Comparison of ENCODE assay signal across 9 cellular contexts in the genomic region with DNA sequence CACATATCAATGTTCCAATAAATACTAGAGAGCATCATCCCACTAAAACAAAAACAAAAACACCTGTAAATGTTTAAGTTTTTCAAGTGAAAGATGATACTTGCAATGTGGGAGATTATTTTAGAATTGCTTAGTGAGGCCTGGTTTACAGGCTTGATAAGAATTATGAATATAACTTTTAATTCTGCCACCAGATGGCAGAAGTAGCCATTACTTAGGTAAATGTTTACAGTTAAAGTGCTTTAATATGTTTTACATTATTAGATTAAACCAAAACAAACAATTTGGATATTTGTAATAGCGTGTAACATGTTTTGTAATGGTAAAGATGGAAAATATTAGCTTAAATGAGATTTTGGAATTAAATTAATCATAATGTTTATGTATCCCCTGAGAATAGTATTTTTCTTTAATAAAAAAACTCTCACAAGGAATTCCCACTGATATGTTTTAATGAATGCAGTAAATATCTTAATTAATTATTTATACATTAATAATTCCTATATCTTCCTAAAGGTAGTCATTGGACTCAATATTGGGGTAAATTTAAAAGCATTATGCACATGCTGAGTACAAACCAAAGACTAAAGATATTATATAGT.
DNase-seq lines count a peak whose midpoint lies in the region; ATAC-seq and TF ChIP-seq lines count a peak whose summit lies in the region.
"Had no signal": no experiment of that assay in that cellular context is flagged by ENCODE, and none has a peak within 500 bp of the region (broad histone marks: within the 10 kb centered on the region; RNA-seq: fewer than 3 reads in every experiment).

No MANE protein-coding gene starts in this region.

- no peak overlapping the region for H3K4me3 ChIP-seq in BJ (ENCODE audit: low read depth, low read length)

- peak; percentile 22; the same call in 1 of the 2 replicates for TF ChIP-seq CTCF in BJ (IDR thresholded peaks at IDR 0.05; ENCODE audit: insufficient read depth, low read depth, low read length)

- intact Hi-C loops in cardiac septum (cut with DNase I) = no loop called here

- DNase-seq in BJ (ENCODE audit: low read depth) (no peak), SW480 (ENCODE audit: low spot score) (peak; percentile 10), left kidney (ENCODE audit: low read depth, low spot score) (peak; percentile 32), NCI-H187 (lab: John Stamatoyannopoulos, UW) (no peak), KG1 (lab: John Stamatoyannopoulos, UW) (no peak), cardiac septum (ENCODE audit: low spot score) (no peak)
- DNase-seq: SHP77 treated with DMSO at 0.1 percent for 48 hours had no signal

- ATAC-seq in HG02623 (IDR thresholded peaks at IDR 0.05; ENCODE audit: unreplicated experiment) = peak; percentile 48
- ATAC-seq in HG03025 (IDR thresholded peaks at IDR 0.05; ENCODE audit: low FRiP score, unreplicated experiment) = no peak

- CTCF ChIA-PET in BJ (lab: Yijun Ruan, JAX) = interaction anchor here (0.9 kb wide), 1 partner anchor 944 kb away, joined by 3 read pairs; no protein-coding TSS in a partner anchor

- POLR2A ChIA-PET in BJ (lab: Charles Lee) = no interaction called here

- H3K27me3 ChIP-seq in BJ (ENCODE audit: control insufficient read depth, insufficient read depth, low read length) = no peaks in the 10 kb centered on the region

- no peaks in the 10 kb centered on the region for H3K36me3 ChIP-seq in BJ (ENCODE audit: control insufficient read depth, insufficient read depth, low read length)

Comparison
In these comparisons a context has a peak if more than half of its experiments do, and no peak if none do; other contexts are left out.
1. DNase-seq: peak in SW480 (single experiment) and left kidney (single experiment); none in BJ (single experiment), NCI-H187 (0 of 2), KG1 (single experiment) and cardiac septum (single experiment).